In genomic region chr17:37543527-37544122, GRCh38 we compare ENCODE assay signal across 1 cellular context.
TF ChIP-seq lines count a peak whose summit lies in the region.

No MANE protein-coding gene starts in this region.

TF ChIP-seq in A549, 52 proteins besides CTCF, POLR2A, EP300 and RAD21 (continued from another document):
- TF ChIP-seq HES2 (IDR thresholded peaks at IDR 0.05) = no peak
